20 cellular contexts compared by ENCODE assay signal in genomic region chr6:109424946-109425345, GRCh38. TPM values are rescaled to one million over a fixed set of nuclear protein-coding genes. Genes with fewer than 3 reads are reported as not detected.
DNase-seq lines count a peak whose midpoint lies in the region; ATAC-seq, FAIRE-seq and TF ChIP-seq lines count a peak whose summit lies in the region.
"Had no signal": no experiment of that assay in that cellular context is flagged by ENCODE, and none has a peak within 500 bp of the region (broad histone marks: within the 10 kb centered on the region; RNA-seq: fewer than 3 reads in every experiment).

No MANE protein-coding gene starts in this region.

- no peak overlapping the region for H3K4me3 Mint-ChIP-seq in natural killer cell
- no peak overlapping the region for H3K4me3 Mint-ChIP-seq in T-helper 2 cell treated with Interferon-gamma antibody and Interleukin-4, amounts not matched to agents 5 μg/mL and 100 μg/mL, for 36 hours
- H3K4me3 Mint-ChIP-seq: B cell; CD8-positive, alpha-beta T cell; GM23338 had no signal

- no peaks in the 10 kb centered on the region for H3K79me2 ChIP-seq in keratinocyte (ENCODE audit: control insufficient read depth, insufficient read depth, low read length)

- no peaks in the 10 kb centered on the region for H3K27me3 Mint-ChIP-seq in natural killer cell (ENCODE audit: low read depth in 2 of 2)
- H3K27me3 Mint-ChIP-seq in T-helper 2 cell treated with Interferon-gamma antibody and Interleukin-4, amounts not matched to agents 5 μg/mL and 100 μg/mL, for 36 hours (ENCODE audit: low read depth): peaks cover 11% of the 10 kb centered on the region
- H3K27me3 Mint-ChIP-seq: B cell had no signal

- no peak for TF ChIP-seq POLR2A in sigmoid colon (IDR thresholded peaks at IDR 0.05)

- H3K4me3 ChIP-seq in BLaER1 treated with 17β-estradiol and CSF1 and Interleukin-3, amounts not matched to agents 10 nM and 100 nM: no peak overlapping the region
- H3K4me3 ChIP-seq in keratinocyte (ENCODE audit: control insufficient read depth in 2 of 3, extremely low read depth in 1 of 3, insufficient read depth in 2 of 3, low read depth in 1 of 3, low read length in 3 of 3): no peak overlapping the region
- no peak overlapping the region for H3K4me3 ChIP-seq in sigmoid colon
- H3K4me3 ChIP-seq: GM23338, Peyer's patch had no signal

- no peaks in the 10 kb centered on the region for H4K20me1 ChIP-seq in BLaER1 treated with 17β-estradiol and CSF1 and Interleukin-3, amounts not matched to agents 10 nM and 100 nM
- H4K20me1 ChIP-seq in keratinocyte (ENCODE audit: control insufficient read depth, extremely low read depth, insufficient read depth, low read length): no peaks in the 10 kb centered on the region

- intact Hi-C loops in sigmoid colon (cut with DNase I) (no loop called here), natural killer cell (cut with micrococcal nuclease) (no loop called here)

- H3K4me1 Mint-ChIP-seq in natural killer cell: no peaks in the 10 kb centered on the region
- H3K4me1 Mint-ChIP-seq in T-helper 2 cell treated with Interferon-gamma antibody and Interleukin-4, amounts not matched to agents 5 μg/mL and 100 μg/mL, for 36 hours (ENCODE audit: low read depth): peaks cover 2% of the 10 kb centered on the region
- H3K4me1 Mint-ChIP-seq: GM23338 had no signal

- DNase-seq in NCI-H226 (peak; percentile 70), amniotic epithelial cell (ENCODE audit: low read depth) (peak; percentile 77), keratinocyte (ENCODE audit: low read depth, low spot score) (peak; percentile 35), sigmoid colon (no peak), natural killer cell (no peak), NCI-H446 treated with DMSO at 0.1 percent for 48 hours (lab: John Stamatoyannopoulos, UW) (no peak)
- no peak for DNase-seq in T-helper 2 cell treated with Interferon-gamma antibody and Interleukin-4, amounts not matched to agents 5 μg/mL and 100 μg/mL, for 36 hours (ENCODE audit: low spot score)
- DNase-seq: CD8-positive, alpha-beta T cell; DND-41; GF-D8; NCI-H1694; NCI-H2107; NCI-H345; NCI-H69; Peyer's patch; SHP77 treated with DMSO at 0.1 percent for 48 hours had no signal

- H2AFZ ChIP-seq in keratinocyte (ENCODE audit: control insufficient read depth, low read length): peak overlapping the region; percentile 4

- no peak overlapping the region for H3K27ac Mint-ChIP-seq in natural killer cell
- no peak overlapping the region for H3K27ac Mint-ChIP-seq in T-helper 2 cell treated with Interferon-gamma antibody and Interleukin-4, amounts not matched to agents 5 μg/mL and 100 μg/mL, for 36 hours
- H3K27ac Mint-ChIP-seq: B cell; CD8-positive, alpha-beta T cell; GM23338 had no signal

- no peak for FAIRE-seq in keratinocyte (lab: Jason Lieb, UNC)
- FAIRE-seq: D721Med had no signal

- ATAC-seq in natural killer cell: no peak
- ATAC-seq: CD8-positive, alpha-beta T cell; GM23338 had no signal

- H3K27ac ChIP-seq in BLaER1 treated with 17β-estradiol and CSF1 and Interleukin-3, amounts not matched to agents 10 nM and 100 nM: 0 out of 22 replicates have a peak overlapping the region, but pooled peaks of 1 of the 11 experiments have one; percentile 3
- peak overlapping the region; percentile 48 for H3K27ac ChIP-seq in keratinocyte (ENCODE audit: control insufficient read depth, insufficient read depth, low read length)
- H3K27ac ChIP-seq in sigmoid colon: no peak overlapping the region
- H3K27ac ChIP-seq: Peyer's patch had no signal

- no peaks in the 10 kb centered on the region for H3K9me3 ChIP-seq in BLaER1 treated with 17β-estradiol and CSF1 and Interleukin-3, amounts not matched to agents 10 nM and 100 nM (replicated peaks in 1 of 11)
- H3K9me3 ChIP-seq in keratinocyte (ENCODE audit: control insufficient read depth, low read depth, low read length) (no peaks in the 10 kb centered on the region), sigmoid colon (no peaks in the 10 kb centered on the region)
- H3K9me3 ChIP-seq: Peyer's patch had no signal

- WGBS in sigmoid colon, 2 donors: 88 to 91% methylated on average over 2 of the region's 2 CpGs

- no peak for TF ChIP-seq EP300 in sigmoid colon (IDR thresholded peaks at IDR 0.05)

- no peaks in the 10 kb centered on the region for H3K36me3 Mint-ChIP-seq in natural killer cell
- no peaks in the 10 kb centered on the region for H3K36me3 Mint-ChIP-seq in T-helper 2 cell treated with Interferon-gamma antibody and Interleukin-4, amounts not matched to agents 5 μg/mL and 100 μg/mL, for 36 hours (ENCODE audit: low read depth)
- H3K36me3 Mint-ChIP-seq: CD8-positive, alpha-beta T cell had no signal

- TF ChIP-seq CTCF in keratinocyte (optimal IDR thresholded peaks at IDR 0.05 in 1 of 3, IDR thresholded peaks at IDR 0.05 in 1 of 3, conservative IDR thresholded peaks at IDR 0.05 in 1 of 3; ENCODE audit: extremely low read depth in 1 of 3, insufficient read depth in 2 of 3, low read length in 3 of 3): no peak
- TF ChIP-seq CTCF in sigmoid colon (IDR thresholded peaks at IDR 0.05): no peak
- no peak for TF ChIP-seq CTCF in natural killer cell (IDR thresholded peaks at IDR 0.05)

- dilution Hi-C loops in keratinocyte (cut with MboI; ENCODE audit: extremely low pct_ligation_motif_present, low sequenced_read_pairs): no loop called here

- peaks cover 5 to 30% (median 23%) of the 10 kb centered on the region in 10 experiments; a peak in 18 of 20 replicates for H3K4me1 ChIP-seq in BLaER1 treated with 17β-estradiol and CSF1 and Interleukin-3, amounts not matched to agents 10 nM and 100 nM
- peaks cover 24% of the 10 kb centered on the region for H3K4me1 ChIP-seq in keratinocyte (ENCODE audit: control insufficient read depth, extremely low read depth, insufficient read depth, low read length)
- peaks cover 0 to 12% (median 4%) of the 10 kb centered on the region in 4 donors for H3K4me1 ChIP-seq in sigmoid colon
- H3K4me1 ChIP-seq: Peyer's patch had no signal

- peak overlapping the region in 8 of 11 experiments; percentile 17 to 81 (median 69); a peak in 14 of 22 replicates for H3K4me2 ChIP-seq in BLaER1 treated with 17β-estradiol and CSF1 and Interleukin-3, amounts not matched to agents 10 nM and 100 nM
- H3K4me2 ChIP-seq in keratinocyte (ENCODE audit: control insufficient read depth, extremely low read depth, insufficient read depth, low read depth, low read length): peak overlapping the region; percentile 7
- H3K4me2 ChIP-seq: GM23338 had no signal

- H3K9me1 ChIP-seq in keratinocyte (ENCODE audit: control insufficient read depth, extremely low read depth, insufficient read depth, low read length): no peaks in the 10 kb centered on the region

- H3K9me3 Mint-ChIP-seq in natural killer cell: no peaks in the 10 kb centered on the region
- no peaks in the 10 kb centered on the region for H3K9me3 Mint-ChIP-seq in T-helper 2 cell treated with Interferon-gamma antibody and Interleukin-4, amounts not matched to agents 5 μg/mL and 100 μg/mL, for 36 hours
- H3K9me3 Mint-ChIP-seq: CD8-positive, alpha-beta T cell; GM23338 had no signal

- no peaks in the 10 kb centered on the region for H3K36me3 ChIP-seq in BLaER1 treated with 17β-estradiol and CSF1 and Interleukin-3, amounts not matched to agents 10 nM and 100 nM
- H3K36me3 ChIP-seq in keratinocyte (ENCODE audit: control insufficient read depth in 2 of 2, extremely low read depth in 1 of 2, insufficient read depth in 2 of 2, low read length in 2 of 2): no peaks in the 10 kb centered on the region
- H3K36me3 ChIP-seq in sigmoid colon: no peaks in the 10 kb centered on the region
- H3K36me3 ChIP-seq: Peyer's patch had no signal

- no peaks in the 10 kb centered on the region for H3K27me3 ChIP-seq in BLaER1 treated with 17β-estradiol and CSF1 and Interleukin-3, amounts not matched to agents 10 nM and 100 nM
- no peaks in the 10 kb centered on the region for H3K27me3 ChIP-seq in keratinocyte (ENCODE audit: control insufficient read depth, extremely low read depth, insufficient read depth, low read length)
- no peaks in the 10 kb centered on the region for H3K27me3 ChIP-seq in sigmoid colon
- H3K27me3 ChIP-seq: Peyer's patch had no signal

- no peak overlapping the region for H3K9ac ChIP-seq in BLaER1 treated with 17β-estradiol and CSF1 and Interleukin-3, amounts not matched to agents 10 nM and 100 nM
- no peak overlapping the region for H3K9ac ChIP-seq in keratinocyte (ENCODE audit: control insufficient read depth, extremely low read depth, insufficient read depth, low read length)

RNA-seq across cellular contexts. Expression of gene PPIL6, which starts 15.5 kb away (rescaled TPM):
- 0.82 to 1.4 TPM (median 1.3 TPM) in 3 replicates for polyA plus RNA-seq in keratinocyte
- 2.0 TPM for polyA plus RNA-seq in keratinocyte (2011; ENCODE audit: low read depth)
- polyA plus RNA-seq in keratinocyte (2011; cell fraction: cytosol; rRNA removed): 1.1 and 1.8 TPM in 2 replicates
- polyA plus RNA-seq in keratinocyte (2011; cell fraction: nucleus; rRNA removed): 0.90 and 1.0 TPM in 2 replicates
- polyA plus RNA-seq in keratinocyte (2012; ENCODE audit: low replicate concordance): 0.48 and 1.7 TPM in 2 replicates
- 0.23 to 0.29 TPM in 2 of 3 replicates, not detected in the other for polyA minus RNA-seq in keratinocyte
- not detected for polyA minus RNA-seq in keratinocyte (2011; cell fraction: cytosol; rRNA and poly(A)+ RNA removed)
- polyA minus RNA-seq in keratinocyte (2011; cell fraction: nucleus; rRNA and poly(A)+ RNA removed): 1.4 TPM in 1 of 2 replicates, not detected in the other
- total RNA-seq in sigmoid colon: 10 to 100 TPM in 1 of 4 donors, 1 to 10 TPM in 3; 1.4 to 10.2 (median 4.3) TPM
- 1 to 10 TPM in 1 of 3 donors, under 1 TPM in 2; 0.44 to 1.4 (median 0.60) TPM for polyA plus RNA-seq in sigmoid colon
- under 1 TPM; 0.28 to 0.70 (median 0.40) TPM for total RNA-seq in natural killer cell

RNA-seq across cellular contexts. Expression of gene SMPD2, which starts 15.6 kb away (rescaled TPM):
- polyA plus RNA-seq in keratinocyte (11.7 to 15.8 TPM (median 13.2 TPM) in 3 replicates), sigmoid colon (10 to 100 TPM; 14.4 to 19.2 (median 16.6) TPM)
- 13.0 TPM for polyA plus RNA-seq in keratinocyte (2011; ENCODE audit: low read depth)
- polyA plus RNA-seq in keratinocyte (2011; cell fraction: cytosol; rRNA removed): 10.9 and 11.2 TPM in 2 replicates
- 17.6 and 18.8 TPM in 2 replicates for polyA plus RNA-seq in keratinocyte (2011; cell fraction: nucleus; rRNA removed)
- polyA plus RNA-seq in keratinocyte (2012; ENCODE audit: low replicate concordance): 9.6 and 13.6 TPM in 2 replicates
- 16.5 to 24.3 TPM (median 18.4 TPM) in 3 replicates for polyA minus RNA-seq in keratinocyte
- 8.6 TPM for polyA minus RNA-seq in keratinocyte (2011; cell fraction: cytosol; rRNA and poly(A)+ RNA removed)
- polyA minus RNA-seq in keratinocyte (2011; cell fraction: nucleus; rRNA and poly(A)+ RNA removed): 5.7 and 8.3 TPM in 2 replicates
- total RNA-seq in sigmoid colon (10 to 100 TPM in 1 of 4 donors, 1 to 10 TPM in 3; 2.4 to 18.3 (median 6.6) TPM), natural killer cell (10 to 100 TPM; 25.0 to 37.3 (median 29.3) TPM)

RNA-seq across cellular contexts. Expression of gene MICAL1, which starts 30.6 kb away (rescaled TPM):
- 25.6 to 37.6 TPM (median 29.8 TPM) in 3 replicates for polyA plus RNA-seq in keratinocyte
- polyA plus RNA-seq in keratinocyte (2011; ENCODE audit: low read depth): 7.4 TPM
- 11.6 and 19.6 TPM in 2 replicates for polyA plus RNA-seq in keratinocyte (2011; cell fraction: cytosol; rRNA removed)
- 145 and 157 TPM in 2 replicates for polyA plus RNA-seq in keratinocyte (2011; cell fraction: nucleus; rRNA removed)
- polyA plus RNA-seq in keratinocyte (2012; ENCODE audit: low replicate concordance): 11.8 and 32.3 TPM in 2 replicates
- polyA minus RNA-seq in keratinocyte: 31.3 to 44.9 TPM (median 33.0 TPM) in 3 replicates
- 42.6 TPM for polyA minus RNA-seq in keratinocyte (2011; cell fraction: cytosol; rRNA and poly(A)+ RNA removed)
- polyA minus RNA-seq in keratinocyte (2011; cell fraction: nucleus; rRNA and poly(A)+ RNA removed): 39.6 and 50.9 TPM in 2 replicates
- total RNA-seq in sigmoid colon: 10 to 100 TPM in 2 of 4 donors, 1 to 10 TPM in 2; 7.8 to 23.5 (median 10.7) TPM
- polyA plus RNA-seq in sigmoid colon: 10 to 100 TPM; 14.8 to 71.3 (median 19.8) TPM
- 100 to 1,000 TPM in 1 of 3 donors, 10 to 100 TPM in 2; 72.4 to 102 (median 81.3) TPM for total RNA-seq in natural killer cell

RNA-seq across cellular contexts. Expression of gene CD164, which starts 42.7 kb away (rescaled TPM):
- polyA plus RNA-seq in keratinocyte (116 to 244 TPM (median 207 TPM) in 3 replicates), sigmoid colon (100 to 1,000 TPM; 154 to 186 (median 164) TPM)
- 88.3 TPM for polyA plus RNA-seq in keratinocyte (2011; ENCODE audit: low read depth)
- polyA plus RNA-seq in keratinocyte (2011; cell fraction: cytosol; rRNA removed): 61.3 and 110 TPM in 2 replicates
- 133 and 159 TPM in 2 replicates for polyA plus RNA-seq in keratinocyte (2011; cell fraction: nucleus; rRNA removed)
- polyA plus RNA-seq in keratinocyte (2012; ENCODE audit: low replicate concordance): 114 and 123 TPM in 2 replicates
- polyA minus RNA-seq in keratinocyte: 83.3 to 164 TPM (median 159 TPM) in 3 replicates
- polyA minus RNA-seq in keratinocyte (2011; cell fraction: cytosol; rRNA and poly(A)+ RNA removed): 275 TPM
- polyA minus RNA-seq in keratinocyte (2011; cell fraction: nucleus; rRNA and poly(A)+ RNA removed): 157 and 212 TPM in 2 replicates
- total RNA-seq in sigmoid colon (100 to 1,000 TPM; 142 to 192 (median 179) TPM), natural killer cell (100 to 1,000 TPM; 352 to 457 (median 427) TPM)

RNA-seq across cellular contexts. Expression of gene ZBTB24, which starts 58.1 kb away (rescaled TPM):
- polyA plus RNA-seq in keratinocyte (3.0 to 5.1 TPM (median 4.6 TPM) in 3 replicates), sigmoid colon (1 to 10 TPM; 2.1 to 5.1 (median 2.4) TPM)
- polyA plus RNA-seq in keratinocyte (2011; ENCODE audit: low read depth): 2.9 TPM
- polyA plus RNA-seq in keratinocyte (2011; cell fraction: cytosol; rRNA removed): 2.2 and 3.6 TPM in 2 replicates
- 4.8 and 5.5 TPM in 2 replicates for polyA plus RNA-seq in keratinocyte (2011; cell fraction: nucleus; rRNA removed)
- polyA plus RNA-seq in keratinocyte (2012; ENCODE audit: low replicate concordance): 2.1 and 5.5 TPM in 2 replicates
- 3.9 to 6.4 TPM (median 6.2 TPM) in 3 replicates for polyA minus RNA-seq in keratinocyte
- 3.6 TPM for polyA minus RNA-seq in keratinocyte (2011; cell fraction: cytosol; rRNA and poly(A)+ RNA removed)
- 3.5 and 6.9 TPM in 2 replicates for polyA minus RNA-seq in keratinocyte (2011; cell fraction: nucleus; rRNA and poly(A)+ RNA removed)
- total RNA-seq in sigmoid colon (1 to 10 TPM; 4.6 to 8.2 (median 6.3) TPM), natural killer cell (10 to 100 TPM in 1 of 3 donors, 1 to 10 TPM in 2; 6.7 to 10.6 (median 8.6) TPM)

Comparison
In these comparisons a context has a peak if more than half of its experiments do, and no peak if none do; other contexts are left out.
1. DNase-seq: peak in NCI-H226 (single experiment), amniotic epithelial cell (single experiment) and keratinocyte (single experiment); none in sigmoid colon (single experiment), natural killer cell (single experiment), T-helper 2 cell treated with Interferon-gamma antibody and Interleukin-4, amounts not matched to agents 5 μg/mL and 100 μg/mL, for 36 hours (single experiment) and NCI-H446 treated with DMSO at 0.1 percent for 48 hours (single experiment).